Comparison of ENCODE assay signal across 8 cellular contexts in genomic region chr12:57520008-57520726, GRCh38. TPM values are rescaled to one million over a fixed set of nuclear protein-coding genes. Genes with fewer than 3 reads are reported as not detected.
DNase-seq lines count a peak whose midpoint lies in the region; ATAC-seq, FAIRE-seq and TF ChIP-seq lines count a peak whose summit lies in the region.

DDIT3 (minus strand) TSS chr12:57520514; CDS start chr12:57517406, 3,108 bp downstream.

- H3K27me3 ChIP-seq in cardiac muscle cell, result no peaks in the 10 kb centered on the region
- no peaks in the 10 kb centered on the region for H3K27me3 ChIP-seq in trophoblast cell (ENCODE audit: insufficient read depth, low read length)
- no peaks in the 10 kb centered on the region for H3K27me3 ChIP-seq in tibial nerve

- WGBS in trophoblast cell (ENCODE audit: extremely low coverage, insufficient coverage, insufficient read length), result no CpG with 5 or more reads among the region's 48 CpGs
- WGBS in tibial nerve, 2 donors, result 0% methylated on average over 21 to 30 of the region's 48 CpGs

- peaks cover 51% of the 10 kb centered on the region for H3K36me3 Mint-ChIP-seq in activated naive CD8-positive, alpha-beta T cell treated with anti-CD3 and anti-CD28 coated beads, Interleukin-2, amount 50 U/mL, for 24 hours (ENCODE audit: low read depth)

- H2BK12ac ChIP-seq in trophoblast cell (ENCODE audit: low read length), result peak within 1 kb of the TSS; percentile 5

- H3K4me3 Mint-ChIP-seq in activated naive CD8-positive, alpha-beta T cell treated with anti-CD3 and anti-CD28 coated beads, Interleukin-2, amount 50 U/mL, for 24 hours, result peak within 1 kb of the TSS; percentile 95

- H3K79me1 ChIP-seq in trophoblast cell (ENCODE audit: low read length), result peaks cover 33% of the 10 kb centered on the region

- peak within 1 kb of the TSS; percentile 60 for H2AK5ac ChIP-seq in trophoblast cell (ENCODE audit: low read length)

- H3K4me1 Mint-ChIP-seq in activated naive CD8-positive, alpha-beta T cell treated with anti-CD3 and anti-CD28 coated beads, Interleukin-2, amount 50 U/mL, for 24 hours, result peaks cover 61% of the 10 kb centered on the region

- ATAC-seq in HG02798 (IDR thresholded peaks at IDR 0.05; ENCODE audit: poor library complexity, unreplicated experiment), result peak; percentile 74
- peak; percentile 75 for ATAC-seq in activated naive CD8-positive, alpha-beta T cell treated with anti-CD3 and anti-CD28 coated beads, Interleukin-2, amount 50 U/mL, for 24 hours

- H3K23ac ChIP-seq in trophoblast cell (ENCODE audit: low read length), result no peak within 1 kb of the TSS

- H3K9me3 Mint-ChIP-seq in activated naive CD8-positive, alpha-beta T cell treated with anti-CD3 and anti-CD28 coated beads, Interleukin-2, amount 50 U/mL, for 24 hours, result no peaks in the 10 kb centered on the region

- H3K4ac ChIP-seq in trophoblast cell (ENCODE audit: low read depth, low read length), result peak within 1 kb of the TSS; percentile 76

- DNase-seq in GM12892 (ENCODE audit: insufficient read length) (no peak), NCI-H1436 (lab: John Stamatoyannopoulos, UW) (peak; percentile 99), SW480 (ENCODE audit: low spot score) (peak; percentile 97), cardiac muscle cell (ENCODE audit: low read depth in 1 of 2, low spot score in 1 of 2) (peak; percentile 100), trophoblast cell (peak; percentile 99), tibial nerve (ENCODE audit: low spot score in 2 of 2) (peak; percentile 99)
- peak; percentile 100 for DNase-seq in activated naive CD8-positive, alpha-beta T cell treated with anti-CD3 and anti-CD28 coated beads, Interleukin-2, amount 50 U/mL, for 24 hours

- peak within 1 kb of the TSS; percentile 63 for H2AFZ ChIP-seq in trophoblast cell (ENCODE audit: insufficient read depth, low read length, poor library complexity)

- TF ChIP-seq POLR2A in GM12892 (IDR thresholded peaks at IDR 0.05; ENCODE audit: low read depth, low read length) (peak; percentile 99), tibial nerve (IDR thresholded peaks at IDR 0.05) (peak; percentile 99 to 100)

- peak within 1 kb of the TSS; percentile 89 for H3K4me2 ChIP-seq in trophoblast cell (ENCODE audit: low read length)

- H3K27ac Mint-ChIP-seq in activated naive CD8-positive, alpha-beta T cell treated with anti-CD3 and anti-CD28 coated beads, Interleukin-2, amount 50 U/mL, for 24 hours, result peak within 1 kb of the TSS; percentile 98

- peaks cover 24% of the 10 kb centered on the region for H3K36me3 ChIP-seq in cardiac muscle cell
- H3K36me3 ChIP-seq in trophoblast cell (ENCODE audit: control insufficient read depth in 1 of 2, insufficient read depth in 2 of 2, low read length in 2 of 2), result peaks cover 24 to 38% of the 10 kb centered on the region in 2 experiments
- peaks cover under 1 to 34% (median 11%) of the 10 kb centered on the region in 3 donors for H3K36me3 ChIP-seq in tibial nerve

- peak within 1 kb of the TSS; percentile 75 for H2BK120ac ChIP-seq in trophoblast cell (ENCODE audit: insufficient read depth, low read length, poor library complexity)

- H4K91ac ChIP-seq in trophoblast cell (ENCODE audit: low read depth, low read length), result peak within 1 kb of the TSS; percentile 80

- no peaks in the 10 kb centered on the region for H3K9me3 ChIP-seq in cardiac muscle cell (ENCODE audit: low read depth)
- H3K9me3 ChIP-seq in trophoblast cell (ENCODE audit: insufficient read depth, low read depth, low read length), result no peaks in the 10 kb centered on the region
- H3K9me3 ChIP-seq in tibial nerve, result no peaks in the 10 kb centered on the region

- peak; percentile 92 to 100 for TF ChIP-seq EP300 in tibial nerve (IDR thresholded peaks at IDR 0.05)

- H3K4me3 ChIP-seq in cardiac muscle cell (peak within 1 kb of the TSS; percentile 80), trophoblast cell (ENCODE audit: low read depth, low read length) (peak within 1 kb of the TSS; percentile 84), tibial nerve (peak within 1 kb of the TSS; percentile 64 to 91 (median 82))

- peak within 1 kb of the TSS; percentile 71 for H4K12ac ChIP-seq in trophoblast cell (ENCODE audit: low read depth, low read length)

- TF ChIP-seq CTCF in cardiac muscle cell (IDR thresholded peaks at IDR 0.05; ENCODE audit: low read depth, low read length), result no peak
- TF ChIP-seq CTCF in tibial nerve (IDR thresholded peaks at IDR 0.05), result peak in 2 of 5 experiments; percentile 29 to 39

- H3K27ac ChIP-seq in cardiac muscle cell, result peak within 1 kb of the TSS; percentile 99
- H3K27ac ChIP-seq in trophoblast cell (ENCODE audit: low read depth, low read length), result peak within 1 kb of the TSS; percentile 98
- peak within 1 kb of the TSS; percentile 96 to 100 (median 99) for H3K27ac ChIP-seq in tibial nerve

- H3K14ac ChIP-seq in trophoblast cell (ENCODE audit: low read length), result peak within 1 kb of the TSS; percentile 87

- H3K4me1 ChIP-seq in cardiac muscle cell (ENCODE audit: low read depth) (peaks cover 37% of the 10 kb centered on the region), trophoblast cell (ENCODE audit: control insufficient read depth in 1 of 2, insufficient read depth in 2 of 2, low read length in 2 of 2) (peaks cover 22 to 31% of the 10 kb centered on the region in 2 experiments), tibial nerve (peaks cover 0 to 71% (median 56%) of the 10 kb centered on the region in 4 donors)

- peak within 1 kb of the TSS; percentile 92 for H4K8ac ChIP-seq in trophoblast cell (ENCODE audit: low read depth, low read length)

- peak within 1 kb of the TSS; percentile 92 for H3K9ac ChIP-seq in trophoblast cell (ENCODE audit: low read length)

- H3K79me2 ChIP-seq in trophoblast cell (ENCODE audit: control insufficient read depth, insufficient read depth, low read length, poor library complexity), result peaks cover 23% of the 10 kb centered on the region

- FAIRE-seq in GM12892 (lab: Jason Lieb, UNC), result peak; percentile 92

- peaks cover 2% of the 10 kb centered on the region for H3K27me3 Mint-ChIP-seq in activated naive CD8-positive, alpha-beta T cell treated with anti-CD3 and anti-CD28 coated beads, Interleukin-2, amount 50 U/mL, for 24 hours

- H2BK5ac ChIP-seq in trophoblast cell (ENCODE audit: low read depth, low read length, poor library complexity), result peak within 1 kb of the TSS; percentile 85

- H3K18ac ChIP-seq in trophoblast cell (ENCODE audit: low read length), result peak within 1 kb of the TSS; percentile 81

RNA-seq across cellular contexts. Expression of gene DDIT3, which starts in this region (rescaled TPM):
- polyA plus RNA-seq in GM12892 (2012; ENCODE audit: missing spikeins), result 20.6 TPM
- total RNA-seq in cardiac muscle cell (30.2 and 44.2 TPM in 2 replicates), tibial nerve (10 to 100 TPM; 35.2 to 49.2 (median 42.1) TPM)
- polyA plus RNA-seq in cardiac muscle cell, result 33.8 and 51.3 TPM in 2 replicates
- 106 and 110 TPM in 2 replicates for polyA plus RNA-seq in trophoblast cell (2013)
